Comparison of ENCODE assay signal across 21 cellular contexts in genomic region chr11:18891712-18892111, GRCh38. TPM values are rescaled to one million over a fixed set of nuclear protein-coding genes. Genes with fewer than 3 reads are reported as not detected.
"Had no signal": no experiment of that assay in that cellular context is flagged by ENCODE, and none has a peak within 500 bp of the region (broad histone marks: within the 10 kb centered on the region; RNA-seq: fewer than 3 reads in every experiment).

No MANE protein-coding gene starts in this region.

RNA-seq across cellular contexts. Expression of gene MRGPRX1, which starts 47.5 kb away (rescaled TPM):
- total RNA-seq: activated naive CD4-positive, alpha-beta T cell treated with anti-CD3 and anti-CD28 coated beads for 36 hours; activated naive CD4-positive, alpha-beta T cell treated with anti-CD3 and anti-CD28 coated beads, Interleukin-2, amount 50 U/mL, for 72 hours; activated naive CD8-positive, alpha-beta T cell treated with anti-CD3 and anti-CD28 coated beads for 36 hours; activated naive CD8-positive, alpha-beta T cell treated with anti-CD3 and anti-CD28 coated beads, Interleukin-2, amount 10 ng/mL, durations not matched to agents 7 days and 5 days; activated T-cell treated with anti-CD3 and anti-CD28 coated beads, Interleukin-2, amount 50 U/mL, for 4 hours; activated T-cell treated with anti-CD3 and anti-CD28 coated beads, Interleukin-2, amount 50 U/mL, for 72 hours; activated T-helper 1 cell treated with anti-CD3 and anti-CD28 coated beads, Interleukin-12 subunit alpha, Interleukin-12 subunit beta, Interleukin-2, Interleukin-4 antibody, amounts not matched to agents 30 ng/mL and 10 ng/mL and 1 ng/mL, durations not matched to agents 14 hours and 24 hours and 36 hours; activated T-helper 17 cell treated with anti-CD3 and anti-CD28 coated beads, Interleukin-2, amount 50 U/mL, for 72 hours; activated T-helper 2 cell treated with anti-CD3 and anti-CD28 coated beads, Interferon-gamma antibody, Interleukin-2, Interleukin-4, amounts not matched to agents 10 μg/mL and 5 μg/mL and 100 μg/mL, durations not matched to agents 14 hours and 24 hours and 36 hours; adrenal gland; aorta; ascending aorta; astrocyte; body of pancreas; breast epithelium; bronchial epithelial cell; cardiac muscle cell; cardiac septum; cerebellum; chondrocyte had no signal
- polyA plus RNA-seq: adipose tissue, adrenal gland, aorta, cardiac muscle cell had no signal
